In genomic region chr18:65567372-65567771, GRCh38 we compare ENCODE assay signal across 10 cellular contexts.
A peak's percentile ranks its signal among the peaks of the same experiment; 100 is the strongest.
DNase-seq lines count a peak whose midpoint lies in the region; ATAC-seq and TF ChIP-seq lines count a peak whose summit lies in the region.
"Had no signal": no experiment of that assay in that cellular context is flagged by ENCODE, and none has a peak within 500 bp of the region (broad histone marks: within the 10 kb centered on the region; RNA-seq: fewer than 3 reads in every experiment).

No MANE protein-coding gene starts in this region.

- no peaks in the 10 kb centered on the region for H3K36me3 Mint-ChIP-seq in glutamatergic neuron (ENCODE audit: unreplicated experiment)

- no peaks in the 10 kb centered on the region for H3K9me3 Mint-ChIP-seq in glutamatergic neuron (ENCODE audit: unreplicated experiment)

- peak; percentile 14 for DNase-seq in Jurkat, Clone E6-1 (ENCODE audit: low read depth, low spot score)
- DNase-seq in RKO (ENCODE audit: low spot score) = peak; percentile 65
- DNase-seq in glutamatergic neuron = no peak
- DNase-seq in omental fat pad (ENCODE audit: low spot score) = no peak
- no peak for DNase-seq in ureter (ENCODE audit: low spot score)
- DNase-seq: left colon, spleen had no signal

- H3K4me3 ChIP-seq in Jurkat, Clone E6-1 (ENCODE audit: low read length) = no peak overlapping the region
- H3K4me3 ChIP-seq: spleen had no signal

- TF ChIP-seq CTCF in C4-2B (conservative IDR thresholded peaks at IDR 0.05) = peak; percentile 73
- peak; percentile 33 for TF ChIP-seq CTCF in glutamatergic neuron (IDR thresholded peaks at IDR 0.05; ENCODE audit: partially characterized antibody, unreplicated experiment)
- TF ChIP-seq CTCF in omental fat pad (IDR thresholded peaks at IDR 0.05) = no peak

- ATAC-seq in omental fat pad (ENCODE audit: low FRiP score) (no peak), GM21515 (IDR thresholded peaks at IDR 0.05; ENCODE audit: unreplicated experiment) (no peak), GM21825 (IDR thresholded peaks at IDR 0.05; ENCODE audit: unreplicated experiment) (no peak)
- ATAC-seq: left colon had no signal

- no peaks in the 10 kb centered on the region for H3K27me3 Mint-ChIP-seq in glutamatergic neuron (ENCODE audit: unreplicated experiment)

- no peak overlapping the region for H3K4me3 Mint-ChIP-seq in glutamatergic neuron (ENCODE audit: unreplicated experiment)

- no peak overlapping the region for H3K27ac ChIP-seq in C4-2B
- H3K27ac ChIP-seq: spleen had no signal

- no peaks in the 10 kb centered on the region for H3K4me1 Mint-ChIP-seq in glutamatergic neuron (ENCODE audit: low read depth, unreplicated experiment)

- H3K27ac Mint-ChIP-seq in glutamatergic neuron (ENCODE audit: unreplicated experiment) = no peak overlapping the region

Comparison
In these comparisons a context has a peak if more than half of its experiments do, and no peak if none do; other contexts are left out.
1. CTCF ChIP-seq: peak in C4-2B (single experiment) and glutamatergic neuron (single experiment); none in omental fat pad (0 of 3).
2. DNase-seq: peak in Jurkat, Clone E6-1 (single experiment) and RKO (single experiment); none in glutamatergic neuron (single experiment), omental fat pad (single experiment) and ureter (single experiment).